In genomic region chr7:87627634-87627994, GRCh38 we compare ENCODE assay signal across 8 cellular contexts. TPM values are rescaled to one million over a fixed set of nuclear protein-coding genes. Genes with fewer than 3 reads are reported as not detected.
DNase-seq lines count a peak whose midpoint lies in the region; ATAC-seq lines count a peak whose summit lies in the region.

No MANE protein-coding gene starts in this region.

- H3K27me3 ChIP-seq in ACC112 (ENCODE audit: insufficient read depth, low read length) (peaks cover 33% of the 10 kb centered on the region), adipocyte (replicated peaks; ENCODE audit: control insufficient read depth, insufficient read depth, low read length) (no peaks in the 10 kb centered on the region), iPS-18a (ENCODE audit: control insufficient read depth, insufficient read depth, low read length) (peaks cover 33% of the 10 kb centered on the region)

- ATAC-seq in GM19035 (IDR thresholded peaks at IDR 0.05; ENCODE audit: unreplicated experiment) (peak; percentile 21), HG03196 (IDR thresholded peaks at IDR 0.05; ENCODE audit: unreplicated experiment) (peak; percentile 10)
- peak; percentile 18 for ATAC-seq in stimulated activated memory B cell treated with anti-CD40 and anti-IgM and Interleukin-4, amounts not matched to agents 10 μg/mL and 1 μg/mL and 100 μg/mL, for 72 hours

- no peak overlapping the region for H3K27ac Mint-ChIP-seq in stimulated activated memory B cell treated with anti-CD40 and anti-IgM and Interleukin-4, amounts not matched to agents 10 μg/mL and 1 μg/mL and 100 μg/mL, for 72 hours

- H3K27me3 Mint-ChIP-seq in stimulated activated memory B cell treated with anti-CD40 and anti-IgM and Interleukin-4, amounts not matched to agents 10 μg/mL and 1 μg/mL and 100 μg/mL, for 72 hours = no peaks in the 10 kb centered on the region

- peak overlapping the region; percentile 85 for H3K4me3 Mint-ChIP-seq in stimulated activated memory B cell treated with anti-CD40 and anti-IgM and Interleukin-4, amounts not matched to agents 10 μg/mL and 1 μg/mL and 100 μg/mL, for 72 hours

- no peaks in the 10 kb centered on the region for H3K36me3 Mint-ChIP-seq in stimulated activated memory B cell treated with anti-CD40 and anti-IgM and Interleukin-4, amounts not matched to agents 10 μg/mL and 1 μg/mL and 100 μg/mL, for 72 hours

- peak overlapping the region; percentile 77 for H2AFZ ChIP-seq in ACC112 (ENCODE audit: low read length, unreplicated experiment)

- H3K9me3 Mint-ChIP-seq in stimulated activated memory B cell treated with anti-CD40 and anti-IgM and Interleukin-4, amounts not matched to agents 10 μg/mL and 1 μg/mL and 100 μg/mL, for 72 hours = no peaks in the 10 kb centered on the region

- H3K4me3 ChIP-seq in ACC112 (ENCODE audit: low read depth, low read length) (peak overlapping the region; percentile 87), adipocyte (ENCODE audit: low read length) (peak overlapping the region; percentile 80), iPS-18a (ENCODE audit: low read length) (peak overlapping the region; percentile 70)

- H3K79me2 ChIP-seq in ACC112 (ENCODE audit: control insufficient read depth, insufficient read depth, low read length, unreplicated experiment) = no peaks in the 10 kb centered on the region

- peaks cover 18% of the 10 kb centered on the region for H3K4me1 Mint-ChIP-seq in stimulated activated memory B cell treated with anti-CD40 and anti-IgM and Interleukin-4, amounts not matched to agents 10 μg/mL and 1 μg/mL and 100 μg/mL, for 72 hours

- peak overlapping the region; percentile 66 for H3K9ac ChIP-seq in adipocyte (ENCODE audit: low read length)
- no peak overlapping the region for H3K9ac ChIP-seq in iPS-18a (ENCODE audit: low read length)

- H3K4me1 ChIP-seq in ACC112 (ENCODE audit: control insufficient read depth, insufficient read depth, low read length, unreplicated experiment) = no peaks in the 10 kb centered on the region
- peaks cover 6% of the 10 kb centered on the region for H3K4me1 ChIP-seq in adipocyte (ENCODE audit: control insufficient read depth, insufficient read depth, low read length)
- H3K4me1 ChIP-seq in iPS-18a (ENCODE audit: control insufficient read depth, low read depth, low read length) = no peaks in the 10 kb centered on the region

- H3K9me3 ChIP-seq in adipocyte (ENCODE audit: control insufficient read depth, low read length) (no peaks in the 10 kb centered on the region), iPS-18a (ENCODE audit: control insufficient read depth, low read depth, low read length) (no peaks in the 10 kb centered on the region)

- H3K36me3 ChIP-seq in ACC112 (ENCODE audit: insufficient read depth, low read length) = no peaks in the 10 kb centered on the region
- no peaks in the 10 kb centered on the region for H3K36me3 ChIP-seq in adipocyte (ENCODE audit: control insufficient read depth, insufficient read depth, low read length, severe bottlenecking)
- no peaks in the 10 kb centered on the region for H3K36me3 ChIP-seq in iPS-18a (ENCODE audit: control insufficient read depth, low read depth, low read length)

- H3K27ac ChIP-seq in ACC112 (ENCODE audit: low read depth, low read length) = no peak overlapping the region
- H3K27ac ChIP-seq in iPS-18a (ENCODE audit: low read length) = no peak overlapping the region

- DNase-seq in adipocyte (ENCODE audit: low read depth) (peak; percentile 34), pons (ENCODE audit: low spot score) (no peak), ureter (ENCODE audit: low spot score) (no peak)

RNA-seq across cellular contexts. Expression of gene RUNDC3B, which starts 0.6 kb away (rescaled TPM):
- 2.8 TPM for total RNA-seq in ureter

RNA-seq across cellular contexts. Expression of gene ABCB1, which starts 26.9 kb away (rescaled TPM):
- 17.6 TPM for total RNA-seq in ureter
